Comparison of ENCODE assay signal across 12 cellular contexts in the genomic region with DNA sequence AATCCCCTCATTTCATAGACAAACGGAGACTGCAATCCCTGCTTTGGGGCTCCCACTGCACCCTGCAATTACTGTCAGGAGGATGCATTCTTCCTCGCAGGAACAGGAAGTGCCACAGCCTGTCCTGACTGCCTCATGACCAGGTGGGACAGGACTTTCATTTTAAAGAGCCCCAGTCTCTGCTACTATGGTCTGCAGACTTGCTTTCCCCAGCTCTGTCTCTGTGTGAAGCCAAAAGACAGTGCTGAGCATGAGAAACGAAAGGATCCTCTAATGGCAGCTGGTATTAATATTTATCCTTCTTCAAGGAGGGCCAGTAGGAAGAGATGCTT.
A peak's percentile ranks its signal among the peaks of the same experiment; 100 is the strongest.
DNase-seq lines count a peak whose midpoint lies in the region; ATAC-seq and TF ChIP-seq lines count a peak whose summit lies in the region.
"Had no signal": no experiment of that assay in that cellular context is flagged by ENCODE, and none has a peak within 500 bp of the region (broad histone marks: within the 10 kb centered on the region; RNA-seq: fewer than 3 reads in every experiment).

No MANE protein-coding gene starts in this region.

- H3K4me1 ChIP-seq in tibial artery = peaks cover 0 to 88% (median 57%) of the 10 kb centered on the region in 4 donors

- H3K36me3 ChIP-seq in SU-DHL-6 (ENCODE audit: low read length) (no peaks in the 10 kb centered on the region), tibial artery (no peaks in the 10 kb centered on the region)

- H3K27ac Mint-ChIP-seq in activated naive CD4-positive, alpha-beta T cell treated with anti-CD3 and anti-CD28 coated beads, Interleukin-2, amount 50 U/mL, for 24 hours = peak overlapping the region; percentile 38
- H3K27ac Mint-ChIP-seq in memory B cell = peak overlapping the region; percentile 97
- H3K27ac Mint-ChIP-seq: progenitor cell of endocrine pancreas had no signal

- H3K9me3 ChIP-seq in SU-DHL-6 (ENCODE audit: insufficient read depth, low read length) (no peaks in the 10 kb centered on the region), tibial artery (no peaks in the 10 kb centered on the region)

- TF ChIP-seq CTCF in SU-DHL-6 (IDR thresholded peaks at IDR 0.05; ENCODE audit: insufficient read depth, low read length, poor library complexity, severe bottlenecking) (no peak), tibial artery (IDR thresholded peaks at IDR 0.05) (no peak), GM10248 (IDR thresholded peaks at IDR 0.05; ENCODE audit: control extremely low read depth, extremely low read depth, low read depth, missing control alignments) (no peak)

- H2AFZ ChIP-seq in SU-DHL-6 (ENCODE audit: low read depth, low read length, severe bottlenecking) = no peak overlapping the region

- H3K27ac ChIP-seq in SU-DHL-6 (ENCODE audit: low read depth, low read length) (peak overlapping the region; percentile 58), tibial artery (peak overlapping the region; percentile 26 to 33)

- H4K20me1 ChIP-seq in SU-DHL-6 (ENCODE audit: low read depth, low read length) = no peaks in the 10 kb centered on the region

- H3K36me3 Mint-ChIP-seq in activated naive CD4-positive, alpha-beta T cell treated with anti-CD3 and anti-CD28 coated beads, Interleukin-2, amount 50 U/mL, for 24 hours = peaks cover 2% of the 10 kb centered on the region
- peaks cover 5% of the 10 kb centered on the region for H3K36me3 Mint-ChIP-seq in memory B cell

- no peaks in the 10 kb centered on the region for H3K27me3 ChIP-seq in SU-DHL-6 (ENCODE audit: low read length)
- H3K27me3 ChIP-seq in tibial artery = no peaks in the 10 kb centered on the region

- H3K9ac ChIP-seq in SU-DHL-6 (ENCODE audit: low read length) = peak overlapping the region; percentile 18; the same call in 1 of the 2 replicates

- POLR2A ChIA-PET in GM10248 (lab: Yijun Ruan, JAX) = interaction anchor here (0.6 to 1.1 kb wide), 3 partner anchors 11 to 21 kb away, joined by 3 read pairs; no protein-coding TSS in a partner anchor

- peaks cover 28% of the 10 kb centered on the region for H3F3A ChIP-seq in SU-DHL-6 (ENCODE audit: insufficient read depth)

- H3K4me3 Mint-ChIP-seq in activated naive CD4-positive, alpha-beta T cell treated with anti-CD3 and anti-CD28 coated beads, Interleukin-2, amount 50 U/mL, for 24 hours = no peak overlapping the region
- no peak overlapping the region for H3K4me3 Mint-ChIP-seq in memory B cell

- H3K4me3 ChIP-seq in SU-DHL-6 (ENCODE audit: insufficient read depth, low read length, poor library complexity, severe bottlenecking) (no peak overlapping the region), tibial artery (no peak overlapping the region)

- no peak for ATAC-seq in memory B cell (ENCODE audit: low read depth)

- DNase-seq in activated naive CD4-positive, alpha-beta T cell treated with Interleukin-2 at 50 U/mL for 16 hours = no peak
- no peak for DNase-seq in memory B cell (ENCODE audit: low spot score in 2 of 2)
- DNase-seq in tibial artery = no peak
- no peak for DNase-seq in GM10248 (ENCODE audit: extremely low spot score)
- DNase-seq in stimulated activated CD4-positive, alpha-beta T cell treated with anti-CD3 and anti-CD28 coated beads, Interleukin-1b, Interleukin-23, amount 100 ng/mL, for 48 hours = no peak
- DNase-seq in stimulated activated CD4-positive, alpha-beta T cell treated with anti-CD3 and anti-CD28 coated beads, Interleukin-4, amount 100 ng/mL, for 1 hour = no peak
- DNase-seq: GF-D8, NCI-H1417 treated with DMSO at 0.1 percent for 48 hours, SW 1271 had no signal

- peaks cover 40% of the 10 kb centered on the region for H3K79me2 ChIP-seq in SU-DHL-6 (ENCODE audit: insufficient read depth, low read length)

- peak overlapping the region; percentile 21 for H3K4me2 ChIP-seq in SU-DHL-6 (ENCODE audit: low read depth, low read length, poor library complexity, severe bottlenecking)

- peaks cover 89% of the 10 kb centered on the region for H3K4me1 Mint-ChIP-seq in activated naive CD4-positive, alpha-beta T cell treated with anti-CD3 and anti-CD28 coated beads, Interleukin-2, amount 50 U/mL, for 24 hours
- peaks cover 68% of the 10 kb centered on the region for H3K4me1 Mint-ChIP-seq in memory B cell

- H3K9me2 ChIP-seq in SU-DHL-6 (replicated peaks; ENCODE audit: insufficient read depth, low read length) = no peaks in the 10 kb centered on the region

- CTCF ChIA-PET in GM10248 (lab: Yijun Ruan, JAX) = interaction anchor here (1.0 to 6.8 kb wide), 5 partner anchors 9 to 30 kb away, joined by 3 to 83 read pairs (median 4); a partner anchor contains a TSS

- no peaks in the 10 kb centered on the region for H3K27me3 Mint-ChIP-seq in activated naive CD4-positive, alpha-beta T cell treated with anti-CD3 and anti-CD28 coated beads, Interleukin-2, amount 50 U/mL, for 24 hours
- H3K27me3 Mint-ChIP-seq in memory B cell = no peaks in the 10 kb centered on the region
- H3K27me3 Mint-ChIP-seq: progenitor cell of endocrine pancreas had no signal

- H3K9me3 Mint-ChIP-seq in activated naive CD4-positive, alpha-beta T cell treated with anti-CD3 and anti-CD28 coated beads, Interleukin-2, amount 50 U/mL, for 24 hours = no peaks in the 10 kb centered on the region
- H3K9me3 Mint-ChIP-seq in memory B cell = no peaks in the 10 kb centered on the region

- intact Hi-C loops in tibial artery (cut with DNase I; ENCODE audit: low total_unique reads) = no loop called here
